Comparison of ENCODE assay signal across 8 cellular contexts in genomic region chr3:25897019-25897418, GRCh38.
DNase-seq lines count a peak whose midpoint lies in the region; ATAC-seq, FAIRE-seq and TF ChIP-seq lines count a peak whose summit lies in the region.

No MANE protein-coding gene starts in this region.

- no peak overlapping the region for H3K4me3 ChIP-seq in AG09309 (ENCODE audit: control insufficient read depth, low read depth, low read length)
- no peak overlapping the region for H3K4me3 ChIP-seq in adipocyte (ENCODE audit: low read length)
- no peak overlapping the region for H3K4me3 ChIP-seq in lower leg skin (ENCODE audit: low read depth, poor library complexity, severe bottlenecking)

- ATAC-seq in GM18873 (IDR thresholded peaks at IDR 0.05; ENCODE audit: low FRiP score, unreplicated experiment) (peak; percentile 75), HG03565 (IDR thresholded peaks at IDR 0.05; ENCODE audit: unreplicated experiment) (peak; percentile 67), HG03469 (IDR thresholded peaks at IDR 0.05; ENCODE audit: unreplicated experiment) (no peak)

- intact Hi-C loops in lower leg skin (cut with DNase I; ENCODE audit: low total_unique reads), result no loop called here

- DNase-seq in AG09309 (ENCODE audit: low read depth) (no peak), adipocyte (ENCODE audit: low read depth) (peak; percentile 5), urothelium cell line (ENCODE audit: low spot score) (peak; percentile 13), lower leg skin (ENCODE audit: low spot score in 2 of 2) (no peak)
- no peak for DNase-seq in activated CD4-positive, CD25-positive, alpha-beta regulatory T cell (lab: John Stamatoyannopoulos, UW)

- no peak overlapping the region for H3K9ac ChIP-seq in adipocyte (ENCODE audit: low read length)

- no peak for TF ChIP-seq POLR2A in lower leg skin (IDR thresholded peaks at IDR 0.05)

- TF ChIP-seq CTCF in AG09309 (IDR thresholded peaks at IDR 0.05; ENCODE audit: control insufficient read depth, insufficient read depth, low read depth, low read length, missing control alignments) (peak; percentile 22), lower leg skin (IDR thresholded peaks at IDR 0.05) (no peak)

- no peak for FAIRE-seq in urothelium cell line (lab: Jason Lieb, UNC)

- H3K36me3 ChIP-seq in adipocyte (ENCODE audit: control insufficient read depth, insufficient read depth, low read length, severe bottlenecking), result no peaks in the 10 kb centered on the region

- 74 to 78% methylated on average over 6 of the region's 6 CpGs for WGBS in lower leg skin, 2 donors

- H3K9me3 ChIP-seq in adipocyte (ENCODE audit: control insufficient read depth, low read length), result no peaks in the 10 kb centered on the region

- no peaks in the 10 kb centered on the region for H3K27me3 ChIP-seq in adipocyte (replicated peaks; ENCODE audit: control insufficient read depth, insufficient read depth, low read length)

- no peaks in the 10 kb centered on the region for H3K4me1 ChIP-seq in adipocyte (ENCODE audit: control insufficient read depth, insufficient read depth, low read length)

Comparison
In these comparisons a context has a peak if more than half of its experiments do, and no peak if none do; other contexts are left out.
1. DNase-seq: peak in adipocyte (single experiment) and urothelium cell line (single experiment); none in AG09309 (single experiment), lower leg skin (0 of 2) and activated CD4-positive, CD25-positive, alpha-beta regulatory T cell (0 of 4).